In the genomic region with DNA sequence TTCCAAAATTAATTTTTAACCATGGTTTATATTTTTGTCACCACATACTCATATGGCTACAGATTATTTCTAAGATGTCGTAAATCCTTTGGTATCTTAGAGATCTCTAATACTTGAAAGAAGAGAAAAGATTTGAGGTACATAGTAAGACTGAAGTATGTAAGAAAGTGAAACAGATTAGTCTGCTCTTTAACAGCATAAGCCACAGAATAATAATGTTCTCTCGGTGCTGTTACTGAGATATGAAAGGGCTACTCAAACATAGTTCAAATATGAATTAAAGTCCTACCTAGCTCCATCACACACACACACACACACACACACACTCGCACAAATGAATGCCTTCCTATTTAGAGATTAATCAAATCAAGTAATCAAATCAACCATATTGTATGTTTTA, we compare ENCODE assay signal across 8 cellular contexts.
"Had no signal": no experiment of that assay in that cellular context is flagged by ENCODE, and none has a peak within 500 bp of the region (broad histone marks: within the 10 kb centered on the region; RNA-seq: fewer than 3 reads in every experiment).

No MANE protein-coding gene starts in this region.

- FAIRE-seq: HepG2 had no signal

- H3K4me3 ChIP-seq: GM23248, HAP-1 had no signal

- H2AFZ ChIP-seq: GM23248 had no signal

- H3K9ac ChIP-seq: GM23248 had no signal

- ATAC-seq: HCT116, HepG2 had no signal

- H3K27ac ChIP-seq: GM23248, HL-60 had no signal

- H3K36me3 ChIP-seq: HAP-1 had no signal

- H3K9me3 ChIP-seq: HAP-1 had no signal

- H3K4me1 ChIP-seq: HAP-1 had no signal

- DNase-seq: GM23248, GOT3, H7, HFFc6 had no signal
